In genomic region chr1:42164551-42165420, GRCh38 we compare ENCODE assay signal across 18 cellular contexts. TPM values are rescaled to one million over a fixed set of nuclear protein-coding genes. Genes with fewer than 3 reads are reported as not detected.
DNase-seq lines count a peak whose midpoint lies in the region; ATAC-seq and TF ChIP-seq lines count a peak whose summit lies in the region.
"Had no signal": no experiment of that assay in that cellular context is flagged by ENCODE, and none has a peak within 500 bp of the region (broad histone marks: within the 10 kb centered on the region; RNA-seq: fewer than 3 reads in every experiment).

GUCA2A (minus strand) TSS chr1:42164745; CDS start chr1:42164712, 33 bp downstream.

- 68 to 69% methylated on average over 14 to 24 of the region's 24 CpGs for WGBS in body of pancreas, 2 donors
- WGBS in transverse colon (ENCODE audit: low coverage in 1 of 2), 2 donors = 41% methylated on average over 22 of the region's 24 CpGs; no CpG with 5 or more reads in 1 of the 2 donors

- peaks cover 8% of the 10 kb centered on the region for H3K36me3 Mint-ChIP-seq in mesothelial cell of epicardium

- peak within 1 kb of the TSS; percentile 26; the same call in 1 of the 2 replicates for H3K4me3 ChIP-seq in HUES6 (ENCODE audit: low read depth, low read length)
- no peak within 1 kb of the TSS for H3K4me3 ChIP-seq in body of pancreas
- peak within 1 kb of the TSS in 2 of 4 donors; percentile 0 to 35 for H3K4me3 ChIP-seq in transverse colon
- H3K4me3 ChIP-seq: psoas muscle, SJCRH30 had no signal

- no peak within 1 kb of the TSS for H3K4me3 Mint-ChIP-seq in mesothelial cell of epicardium
- H3K4me3 Mint-ChIP-seq: nephron progenitor cell; T-helper 1 cell treated with Interleukin-12 subunit alpha and Interleukin-12 subunit beta and Interleukin-4 antibody, amounts not matched to agents 30 μg/mL and 1 μg/mL, for 36 hours had no signal

- in situ Hi-C loops in transverse colon (cut with MboI; ENCODE audit: low pct_ligation_motif_present in 1 of 4, low pct_unique_long_range_greater_than_20kb in 1 of 4, low sequenced_read_pairs in 3 of 4) = no loop called here
- in situ Hi-C loops in KBM-7 (cut with MboI; ENCODE audit: low pct_unique_long_range_greater_than_20kb, low sequenced_read_pairs) = no loop called here

- no peaks in the 10 kb centered on the region for H3K27me3 Mint-ChIP-seq in mesothelial cell of epicardium (ENCODE audit: low read depth)

- TF ChIP-seq POLR2A in body of pancreas (IDR thresholded peaks at IDR 0.05) (no peak), transverse colon (IDR thresholded peaks at IDR 0.05) (peak; percentile 78)

- H3K27ac ChIP-seq in HUES6 (ENCODE audit: low read depth, low read length) (no peak within 1 kb of the TSS), body of pancreas (peak within 1 kb of the TSS; percentile 2 to 45 (median 32)), transverse colon (peak within 1 kb of the TSS; percentile 60 to 75 (median 74))
- H3K27ac ChIP-seq: psoas muscle, SJCRH30 had no signal

- H3K9me3 ChIP-seq in HUES6 (ENCODE audit: control insufficient read depth, insufficient read depth, low read depth, low read length) = no peaks in the 10 kb centered on the region
- H3K9me3 ChIP-seq in body of pancreas = no peaks in the 10 kb centered on the region
- peaks cover 9 to 12% of the 10 kb centered on the region in 2 donors for H3K9me3 ChIP-seq in transverse colon
- H3K9me3 ChIP-seq: SJCRH30 had no signal

- intact Hi-C loops in body of pancreas (cut with DNase I) = no loop called here
- intact Hi-C loops in transverse colon (cut with DNase I; ENCODE audit: low total_unique reads) = no loop called here

- H3K27me3 ChIP-seq in HUES6 (ENCODE audit: control insufficient read depth, insufficient read depth, low read length) (no peaks in the 10 kb centered on the region), body of pancreas (no peaks in the 10 kb centered on the region), transverse colon (no peaks in the 10 kb centered on the region)
- H3K27me3 ChIP-seq: SJCRH30 had no signal

- no peak for TF ChIP-seq EP300 in transverse colon (IDR thresholded peaks at IDR 0.05; ENCODE audit: low read depth)

- no peak within 1 kb of the TSS for H3K9ac ChIP-seq in HUES6 (ENCODE audit: low read length)

- H3K36me3 ChIP-seq in HUES6 (ENCODE audit: control insufficient read depth, insufficient read depth, low read length) = no peaks in the 10 kb centered on the region
- no peaks in the 10 kb centered on the region for H3K36me3 ChIP-seq in body of pancreas (replicated peaks in 1 of 2; ENCODE audit: insufficient read depth in 1 of 2, low read depth in 2 of 2)
- no peaks in the 10 kb centered on the region for H3K36me3 ChIP-seq in transverse colon
- H3K36me3 ChIP-seq: SJCRH30 had no signal

- H3K4me1 Mint-ChIP-seq in mesothelial cell of epicardium = peaks cover 21% of the 10 kb centered on the region

- H3K4me1 ChIP-seq in HUES6 (ENCODE audit: control insufficient read depth, insufficient read depth, low read length) (peaks cover 21% of the 10 kb centered on the region), body of pancreas (peaks cover 28% of the 10 kb centered on the region), transverse colon (peaks cover 3 to 37% (median 28%) of the 10 kb centered on the region in 4 donors)
- H3K4me1 ChIP-seq: psoas muscle had no signal

- DNase-seq in body of pancreas = no peak
- no peak for DNase-seq in mesothelial cell of epicardium (ENCODE audit: low spot score in 2 of 2, unreplicated experiment in 2 of 2)
- peak; percentile 76 for DNase-seq in transverse colon
- no peak for DNase-seq in amygdala (lab: John Stamatoyannopoulos, UW)
- no peak for DNase-seq in epidermal melanocyte (ENCODE audit: insufficient read length, low spot score)
- no peak for DNase-seq in KBM-7
- DNase-seq: activated CD4-positive, alpha-beta T cell treated with anti-CD3 and anti-CD28 coated beads, Interleukin-2, amount 50 U/mL, for 48 hours; activated naive CD4-positive, alpha-beta T cell treated with Interleukin-2 at 50 U/mL for 16 hours; activated T-cell treated with anti-CD3 and anti-CD28 coated beads, Interleukin-2, amount 50 U/mL, for 1 hour; head of caudate nucleus; NCI-H524 treated with DMSO at 0.1 percent for 48 hours; nephron progenitor cell; psoas muscle had no signal

- peak within 1 kb of the TSS; percentile 92 for H3K27ac Mint-ChIP-seq in mesothelial cell of epicardium
- H3K27ac Mint-ChIP-seq: nephron progenitor cell; T-helper 1 cell treated with Interleukin-12 subunit alpha and Interleukin-12 subunit beta and Interleukin-4 antibody, amounts not matched to agents 30 μg/mL and 1 μg/mL, for 36 hours had no signal

- TF ChIP-seq CTCF in body of pancreas (IDR thresholded peaks at IDR 0.05) (no peak), mesothelial cell of epicardium (IDR thresholded peaks at IDR 0.05; ENCODE audit: unreplicated experiment) (no peak), transverse colon (IDR thresholded peaks at IDR 0.05) (peak in 1 of 5 experiments; percentile 15)

- H3K9me3 Mint-ChIP-seq in mesothelial cell of epicardium = peaks cover 21% of the 10 kb centered on the region

- ATAC-seq in body of pancreas = peak; percentile 22

RNA-seq across cellular contexts. Expression of gene GUCA2A, which starts in this region (rescaled TPM):
- total RNA-seq in body of pancreas = not detected
- not detected in 3 replicates for total RNA-seq in mesothelial cell of epicardium
- 1,000 to 10,000 TPM in 2 of 4 donors, 100 to 1,000 TPM in 1, 1 to 10 TPM in 1; 3.2 to 2,017 (median 1,376) TPM for total RNA-seq in transverse colon
- total RNA-seq: astrocyte, LHCN-M2, SJCRH30 had no signal

Comparison
In these comparisons a context has a peak if more than half of its experiments do, and no peak if none do; other contexts are left out.
1. Peak in ATAC-seq and H3K27ac ChIP-seq in body of pancreas; RNA of the gene not detected or under 1 TPM.